In genomic region chr11:113664981-113665710, GRCh38 we compare ENCODE assay signal across 1 cellular context.
TF ChIP-seq lines count a peak whose summit lies in the region.

No MANE protein-coding gene starts in this region.

TF ChIP-seq in HepG2, 621 proteins besides CTCF, POLR2A, EP300 and RAD21 (continued from another document):
- TF ChIP-seq ZNF646 (CRISPR knock-in tag; IDR thresholded peaks at IDR 0.05) (no peak), ELF3 (CRISPR knock-in tag; IDR thresholded peaks at IDR 0.05) (0 out of 2 replicates have a peak, but pooled peaks have one; percentile 43), SAP130 (CRISPR knock-in tag; IDR thresholded peaks at IDR 0.05; ENCODE audit: low read depth) (no peak), RERE (CRISPR knock-in tag; IDR thresholded peaks at IDR 0.05; ENCODE audit: low read depth) (no peak), E2F2 (CRISPR knock-in tag; IDR thresholded peaks at IDR 0.05; ENCODE audit: borderline replicate concordance) (no peak), ZNF292 (CRISPR knock-in tag; IDR thresholded peaks at IDR 0.05; ENCODE audit: borderline replicate concordance, low read depth) (no peak), FUBP1 (CRISPR knock-in tag; IDR thresholded peaks at IDR 0.05; ENCODE audit: borderline replicate concordance) (no peak), ZNF451 (CRISPR knock-in tag; IDR thresholded peaks at IDR 0.05) (no peak), ZMAT5 (CRISPR knock-in tag; IDR thresholded peaks at IDR 0.05; ENCODE audit: borderline replicate concordance, low read depth) (no peak), ELF4 (CRISPR knock-in tag; IDR thresholded peaks at IDR 0.05; ENCODE audit: borderline replicate concordance) (no peak), ZNF660 (CRISPR knock-in tag; IDR thresholded peaks at IDR 0.05; ENCODE audit: borderline replicate concordance, low read depth) (no peak), PRDM15 (CRISPR knock-in tag; IDR thresholded peaks at IDR 0.05) (no peak), KDM2A (CRISPR knock-in tag; IDR thresholded peaks at IDR 0.05; ENCODE audit: borderline replicate concordance, low read depth) (no peak), ZFP1 (CRISPR knock-in tag; IDR thresholded peaks at IDR 0.05) (no peak), FOXJ3 (CRISPR knock-in tag; IDR thresholded peaks at IDR 0.05; ENCODE audit: borderline replicate concordance) (no peak), SOX13 (IDR thresholded peaks at IDR 0.05) (0 out of 2 replicates have a peak, but pooled peaks have one; percentile 21), SOX13 (CRISPR knock-in tag; conservative IDR thresholded peaks at IDR 0.05 in 1 of 2, IDR thresholded peaks at IDR 0.05 in 1 of 2) (peak in 1 of 2 experiments; percentile 85; a peak in 2 of 4 replicates), MBNL3 (CRISPR knock-in tag; conservative IDR thresholded peaks at IDR 0.05) (no peak), ZMYM3 (CRISPR knock-in tag; IDR thresholded peaks at IDR 0.05) (no peak), ZNF720 (CRISPR knock-in tag; IDR thresholded peaks at IDR 0.05) (no peak), ZNF776 (CRISPR knock-in tag; IDR thresholded peaks at IDR 0.05) (no peak), DR1 (CRISPR knock-in tag; IDR thresholded peaks at IDR 0.05) (no peak), HOXA7 (CRISPR knock-in tag; IDR thresholded peaks at IDR 0.05) (no peak), GPBP1L1 (CRISPR knock-in tag; IDR thresholded peaks at IDR 0.05) (no peak), MAFG (CRISPR knock-in tag; IDR thresholded peaks at IDR 0.05) (no peak), NCOA2 (CRISPR knock-in tag; IDR thresholded peaks at IDR 0.05) (peak; percentile 26; the same call in 1 of the 2 replicates), ZNF83 (CRISPR knock-in tag; IDR thresholded peaks at IDR 0.05; ENCODE audit: borderline replicate concordance) (no peak), BHLHE40 (IDR thresholded peaks at IDR 0.05; ENCODE audit: low read length) (no peak)
TF ChIP-seq in HepG2: peak in this region for 13.
